ENCODE assay signal across 21 cellular contexts in the genomic region with DNA sequence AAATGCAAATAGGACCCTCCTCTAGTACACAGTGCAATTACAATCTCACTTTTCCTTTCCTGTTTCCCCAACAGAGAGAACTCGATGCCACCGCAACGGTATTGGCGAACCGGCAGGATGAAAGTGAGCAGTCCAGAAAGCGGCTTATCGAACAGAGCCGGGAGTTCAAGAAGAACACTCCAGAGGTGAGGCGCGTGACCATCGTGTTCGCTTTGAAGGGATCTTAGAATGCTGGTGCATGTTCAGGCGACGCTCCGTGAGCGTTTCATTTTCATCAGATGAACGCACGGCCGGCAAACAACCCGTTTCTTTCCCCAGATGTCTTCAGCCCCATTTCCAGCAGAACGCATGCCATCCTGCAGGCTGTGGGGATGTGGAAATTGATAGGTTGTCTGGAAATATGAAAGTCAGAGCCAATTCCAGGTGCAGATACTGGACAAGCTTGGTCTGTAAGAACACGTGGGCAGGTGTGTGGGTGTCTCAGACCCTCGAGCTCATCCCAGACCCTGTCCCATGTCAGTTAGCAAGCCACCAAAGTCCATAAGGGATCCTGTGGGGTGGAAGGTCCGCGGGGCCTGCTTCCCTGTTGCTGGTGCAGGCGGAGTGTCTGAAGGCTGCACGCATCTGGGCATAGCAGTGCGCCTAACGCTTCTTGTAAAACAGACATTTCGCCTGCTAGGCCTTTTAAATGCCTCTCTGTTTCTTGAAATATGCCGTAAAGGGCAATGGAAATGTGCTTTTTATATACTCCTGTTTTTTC.
DNase-seq lines count a peak whose midpoint lies in the region; ATAC-seq and TF ChIP-seq lines count a peak whose summit lies in the region.
"Had no signal": no experiment of that assay in that cellular context is flagged by ENCODE, and none has a peak within 500 bp of the region (broad histone marks: within the 10 kb centered on the region; RNA-seq: fewer than 3 reads in every experiment).

No MANE protein-coding gene starts in this region.

- ATAC-seq in gastrocnemius medialis (no peak), HG03135 (IDR thresholded peaks at IDR 0.05; ENCODE audit: unreplicated experiment) (no peak)
- ATAC-seq in activated naive CD4-positive, alpha-beta T cell treated with anti-CD3 and anti-CD28 coated beads, Interleukin-2, amount 50 U/mL, for 72 hours: no peak
- ATAC-seq: GM12878, SK-N-SH treated with all-trans-retinoic acid at 6 μM for 48 hours had no signal

- no peaks in the 10 kb centered on the region for H3K9me3 Mint-ChIP-seq in Caco-2 (ENCODE audit: unreplicated experiment)
- no peaks in the 10 kb centered on the region for H3K9me3 Mint-ChIP-seq in nephron progenitor cell
- H3K9me3 Mint-ChIP-seq in activated naive CD4-positive, alpha-beta T cell treated with anti-CD3 and anti-CD28 coated beads, Interleukin-2, amount 50 U/mL, for 72 hours: no peaks in the 10 kb centered on the region
- H3K9me3 Mint-ChIP-seq in mesothelial cell of epicardium: no peaks in the 10 kb centered on the region

- DNase-seq in Caco-2: no peak
- DNase-seq in NCI-H2171 (lab: John Stamatoyannopoulos, UW): peak; percentile 7
- no peak for DNase-seq in nephron progenitor cell
- peak in 1 of 2 donors; percentile 10 for DNase-seq in gastrocnemius medialis
- no peak for DNase-seq in T-helper 1 cell
- DNase-seq in activated naive CD4-positive, alpha-beta T cell treated with anti-CD3 and anti-CD28 coated beads, Interleukin-2, amount 50 U/mL, for 72 hours (ENCODE audit: low spot score in 2 of 2): no peak
- no peak for DNase-seq in mesothelial cell of epicardium (ENCODE audit: low spot score in 2 of 2, unreplicated experiment in 2 of 2)
- DNase-seq: C1 segment of cervical spinal cord, DMS 273 treated with DMSO at 0.1 percent for 48 hours, GF-D8, KG1, NCI-H1105 treated with DMSO at 0.1 percent for 48 hours, NCI-H1694, NCI-H2081 treated with DMSO at 0.1 percent for 48 hours, NCI-H510A treated with DMSO at 0.1 percent for 48 hours, NCI-H82, OCI-M1, SHP77 treated with DMSO at 0.1 percent for 48 hours had no signal

- H3K27ac ChIP-seq in gastrocnemius medialis: peak overlapping the region; percentile 92 to 97 (median 93)

- H3K4me3 Mint-ChIP-seq in Caco-2 (ENCODE audit: unreplicated experiment) (no peak overlapping the region), nephron progenitor cell (no peak overlapping the region), mesothelial cell of epicardium (no peak overlapping the region)

- H3K27ac Mint-ChIP-seq in Caco-2 (ENCODE audit: unreplicated experiment) (peak overlapping the region; percentile 70), nephron progenitor cell (peak overlapping the region; percentile 93), mesothelial cell of epicardium (no peak overlapping the region)
- H3K27ac Mint-ChIP-seq in activated naive CD4-positive, alpha-beta T cell treated with anti-CD3 and anti-CD28 coated beads, Interleukin-2, amount 50 U/mL, for 72 hours: no peak overlapping the region

- H3K27me3 Mint-ChIP-seq in Caco-2 (ENCODE audit: insufficient read depth, unreplicated experiment) (no peaks in the 10 kb centered on the region), nephron progenitor cell (ENCODE audit: low read depth, poor library complexity) (no peaks in the 10 kb centered on the region), mesothelial cell of epicardium (ENCODE audit: low read depth) (no peaks in the 10 kb centered on the region)

- H3K4me1 Mint-ChIP-seq in Caco-2 (ENCODE audit: low read depth, unreplicated experiment) (peaks cover 29% of the 10 kb centered on the region), nephron progenitor cell (peaks cover 65% of the 10 kb centered on the region), mesothelial cell of epicardium (peaks cover 22% of the 10 kb centered on the region)

- H3K36me3 ChIP-seq in Caco-2 (ENCODE audit: control insufficient read depth, insufficient read depth, low read length) (no peaks in the 10 kb centered on the region; the same call in 1 of the 2 replicates), gastrocnemius medialis (peaks cover 0 to 15% of the 10 kb centered on the region in 2 donors)

- H3K4me3 ChIP-seq in Caco-2 (ENCODE audit: low read depth, low read length): no peak overlapping the region
- H3K4me3 ChIP-seq in gastrocnemius medialis: no peak overlapping the region
- H3K4me3 ChIP-seq: GM12878 had no signal

- H3K4me1 ChIP-seq in Caco-2 (peaks cover 5% of the 10 kb centered on the region; the same call in 1 of the 2 replicates), gastrocnemius medialis (peaks cover 42% of the 10 kb centered on the region in 2 donors)

- BruUV-seq in Caco-2 (replicated peaks; lab: Mats Ljungman, UMichigan): no TSS peak

- intact Hi-C loops in Caco-2 (cut with micrococcal nuclease; ENCODE audit: unreplicated experiment): no loop called here
- intact Hi-C loops in gastrocnemius medialis (cut with DNase I; ENCODE audit: low total_unique reads): no loop called here

- no peaks in the 10 kb centered on the region for H3K27me3 ChIP-seq in Caco-2 (replicated peaks; ENCODE audit: control insufficient read depth, insufficient read depth, low read length)
- H3K27me3 ChIP-seq in gastrocnemius medialis: no peaks in the 10 kb centered on the region

- peaks cover 86% of the 10 kb centered on the region for H3K36me3 Mint-ChIP-seq in Caco-2 (ENCODE audit: insufficient read depth, unreplicated experiment)
- H3K36me3 Mint-ChIP-seq in nephron progenitor cell (ENCODE audit: low read depth): peaks cover 43% of the 10 kb centered on the region
- peaks cover 0 to 4% of the 10 kb centered on the region in 2 donors for H3K36me3 Mint-ChIP-seq in activated naive CD4-positive, alpha-beta T cell treated with anti-CD3 and anti-CD28 coated beads, Interleukin-2, amount 50 U/mL, for 72 hours
- peaks cover 24% of the 10 kb centered on the region for H3K36me3 Mint-ChIP-seq in mesothelial cell of epicardium

- TF ChIP-seq CTCF in Caco-2 (IDR thresholded peaks at IDR 0.05; ENCODE audit: insufficient read depth in 1 of 2, low read depth in 1 of 2, low read length in 1 of 2, severe bottlenecking in 1 of 2, unreplicated experiment in 1 of 2) (no peak), nephron progenitor cell (IDR thresholded peaks at IDR 0.05) (no peak), gastrocnemius medialis (IDR thresholded peaks at IDR 0.05 in 4 of 5, conservative IDR thresholded peaks at IDR 0.05 in 1 of 5) (no peak), mesothelial cell of epicardium (IDR thresholded peaks at IDR 0.05; ENCODE audit: unreplicated experiment) (no peak)

- CTCF ChIA-PET in Caco-2 (lab: Charles Lee): no interaction called here

- no peaks in the 10 kb centered on the region for H3K9me3 ChIP-seq in Caco-2
- H3K9me3 ChIP-seq in gastrocnemius medialis: no peaks in the 10 kb centered on the region

- TF ChIP-seq POLR2A in gastrocnemius medialis (IDR thresholded peaks at IDR 0.05): no peak

- in situ Hi-C loops in gastrocnemius medialis (cut with MboI; ENCODE audit: low sequenced_read_pairs in 4 of 4): no loop called here

- POLR2A ChIA-PET in Caco-2 (lab: Charles Lee): no interaction called here

Comparison
In these comparisons a context has a peak if more than half of its experiments do, and no peak if none do; other contexts are left out.
1. H3K27ac Mint-ChIP-seq: peak in Caco-2 (single experiment) and nephron progenitor cell (single experiment); none in activated naive CD4-positive, alpha-beta T cell treated with anti-CD3 and anti-CD28 coated beads, Interleukin-2, amount 50 U/mL, for 72 hours (0 of 2) and mesothelial cell of epicardium (single experiment).